In the genomic region with DNA sequence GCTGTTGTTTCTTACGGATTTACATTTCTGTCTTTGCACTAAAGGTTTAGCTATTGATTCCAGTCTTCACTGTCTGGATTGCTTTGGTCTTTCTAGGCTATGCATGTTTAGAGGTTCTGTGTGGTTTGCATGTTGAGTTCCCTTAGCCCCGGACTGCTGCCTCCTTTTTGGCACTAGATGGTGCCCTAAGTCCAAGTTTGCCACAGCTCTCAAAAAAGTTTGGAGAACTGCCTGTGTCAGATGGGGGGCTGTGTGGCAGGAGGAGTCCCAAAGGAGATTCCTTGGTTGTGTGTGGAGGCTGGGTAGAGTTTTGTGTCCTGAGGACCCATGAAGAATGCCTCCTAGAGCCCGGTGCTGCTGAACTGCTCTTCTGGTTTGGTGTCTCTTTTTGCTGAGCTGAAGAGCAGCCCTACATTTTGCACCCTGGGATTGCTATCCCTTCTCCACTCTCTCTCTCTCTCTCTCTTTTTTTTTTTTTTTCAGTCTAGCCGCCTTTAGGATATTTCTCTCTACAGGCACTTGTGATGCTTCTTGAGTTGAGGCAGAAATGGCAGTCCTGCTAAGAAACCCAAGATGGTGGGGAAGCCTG, we compare ENCODE assay signal across 8 cellular contexts.
DNase-seq lines count a peak whose midpoint lies in the region; ATAC-seq, FAIRE-seq and TF ChIP-seq lines count a peak whose summit lies in the region.

No MANE protein-coding gene starts in this region.

- H3K27me3 ChIP-seq in RWPE2 (ENCODE audit: insufficient read depth, poor library complexity, severe bottlenecking) (no peaks in the 10 kb centered on the region), colonic mucosa (no peaks in the 10 kb centered on the region), ascending aorta (no peaks in the 10 kb centered on the region)

- DNase-seq in D721Med (ENCODE audit: insufficient read length, low spot score) = no peak
- DNase-seq in GM19239 (ENCODE audit: insufficient read length, low spot score) = peak; percentile 6
- no peak for DNase-seq in RWPE2 (ENCODE audit: low spot score)
- peak; percentile 34 for DNase-seq in colonic mucosa
- peak; percentile 75 to 78 for DNase-seq in lung microvascular endothelial cell (ENCODE audit: low read depth in 2 of 2)
- no peak for DNase-seq in germinal center (ENCODE audit: low spot score)
- DNase-seq in ascending aorta (ENCODE audit: low spot score in 2 of 2) = no peak

- H3K9me3 ChIP-seq in RWPE2 (ENCODE audit: severe bottlenecking) (no peaks in the 10 kb centered on the region), colonic mucosa (no peaks in the 10 kb centered on the region), ascending aorta (no peaks in the 10 kb centered on the region)

- H3K4me3 ChIP-seq in RWPE2 (ENCODE audit: severe bottlenecking) = no peak overlapping the region
- no peak overlapping the region for H3K4me3 ChIP-seq in colonic mucosa
- no peak overlapping the region for H3K4me3 ChIP-seq in ascending aorta

- H3K27ac ChIP-seq in RWPE2 (ENCODE audit: poor library complexity, severe bottlenecking) (no peak overlapping the region), colonic mucosa (no peak overlapping the region), ascending aorta (no peak overlapping the region)

- intact Hi-C loops in colonic mucosa (cut with DNase I) (loop anchor here (2.0 kb wide), 1 partner anchor 381 kb away; no protein-coding TSS in a partner anchor), ascending aorta (cut with DNase I) (loop anchor here (5.0 kb wide), 1 partner anchor 381 kb away; no protein-coding TSS in a partner anchor)

- H3K4me1 ChIP-seq in RWPE2 (ENCODE audit: insufficient read depth, poor library complexity, severe bottlenecking) (no peaks in the 10 kb centered on the region), colonic mucosa (no peaks in the 10 kb centered on the region), ascending aorta (no peaks in the 10 kb centered on the region)

- ATAC-seq in HG03439 (IDR thresholded peaks at IDR 0.05; ENCODE audit: unreplicated experiment) (peak; percentile 67), RWPE2 (ENCODE audit: low read depth) (peak; percentile 67; the same call in 2 of the 3 replicates)

- TF ChIP-seq CTCF in D721Med (IDR thresholded peaks at IDR 0.05; ENCODE audit: insufficient read depth, missing control alignments) = peak; percentile 40
- TF ChIP-seq CTCF in RWPE2 (IDR thresholded peaks at IDR 0.05; ENCODE audit: poor library complexity, severe bottlenecking) = peak; percentile 87
- TF ChIP-seq CTCF in colonic mucosa (IDR thresholded peaks at IDR 0.05) = peak; percentile 53
- TF ChIP-seq CTCF in ascending aorta (IDR thresholded peaks at IDR 0.05) = peak in 1 of 3 experiments; percentile 45

- FAIRE-seq in D721Med (lab: Jason Lieb, UNC) = no peak
- FAIRE-seq in GM19239 (lab: Jason Lieb, UNC) = peak; percentile 59

- no peak overlapping the region for H3K9ac ChIP-seq in colonic mucosa (ENCODE audit: low read depth in 2 of 2, low read length in 2 of 2)

- H3K36me3 ChIP-seq in RWPE2 (ENCODE audit: low read depth) (no peaks in the 10 kb centered on the region), colonic mucosa (no peaks in the 10 kb centered on the region), ascending aorta (no peaks in the 10 kb centered on the region)

Comparison
In these comparisons a context has a peak if more than half of its experiments do, and no peak if none do; other contexts are left out.
1. DNase-seq: peak in GM19239 (single experiment), colonic mucosa (single experiment) and lung microvascular endothelial cell (2 of 2); none in D721Med (single experiment), RWPE2 (single experiment), germinal center (single experiment) and ascending aorta (0 of 2).